14 cellular contexts compared by ENCODE assay signal in genomic region chr3:46699846-46700523, GRCh38. TPM values are rescaled to one million over a fixed set of nuclear protein-coding genes. Genes with fewer than 3 reads are reported as not detected.
DNase-seq lines count a peak whose midpoint lies in the region; ATAC-seq, FAIRE-seq and TF ChIP-seq lines count a peak whose summit lies in the region.
"Had no signal": no experiment of that assay in that cellular context is flagged by ENCODE, and none has a peak within 500 bp of the region (broad histone marks: within the 10 kb centered on the region; RNA-seq: fewer than 3 reads in every experiment).

No MANE protein-coding gene starts in this region.

- H3K27ac ChIP-seq in K562 (ENCODE audit: extremely low read depth, low read depth, low read length) (no peak overlapping the region), layer of hippocampus (ENCODE audit: low read depth, low read length) (peak overlapping the region; percentile 75)
- H3K27ac ChIP-seq: RWPE1 had no signal

- intact Hi-C loops in CD14-positive monocyte (cut with micrococcal nuclease), result loop anchor here in 1 of 2 donors (10.0 kb wide), 2 partner anchors 275 to 625 kb away; partner anchors contain the start of genes CCDC12 and NBEAL2
- intact Hi-C loops in K562 (cut with micrococcal nuclease), result loop anchor here (10.0 kb wide), 2 partner anchors 295 to 675 kb away; no protein-coding TSS in a partner anchor

- H3K27ac Mint-ChIP-seq in CD14-positive monocyte, result peak overlapping the region in 6 of 7 donors; percentile 13 to 85 (median 52)
- H3K27ac Mint-ChIP-seq: activated CD8-positive, alpha-beta T cell treated with anti-CD3 and anti-CD28 coated beads for 36 hours had no signal

- H3K27me3 ChIP-seq in K562 (ENCODE audit: control insufficient read depth in 2 of 2, insufficient read depth in 2 of 2, low read length in 2 of 2), result peaks cover 6 to 35% of the 10 kb centered on the region in 2 experiments
- H3K27me3 ChIP-seq in layer of hippocampus (ENCODE audit: control insufficient read depth, insufficient read depth, low read length), result peaks cover 6% of the 10 kb centered on the region
- H3K27me3 ChIP-seq: breast epithelium had no signal

- ATAC-seq in K562 (no peak), HG03439 (IDR thresholded peaks at IDR 0.05; ENCODE audit: unreplicated experiment) (no peak)
- ATAC-seq: activated CD8-positive, alpha-beta T cell treated with anti-CD3 and anti-CD28 coated beads for 36 hours; left colon had no signal

- H3K4me1 Mint-ChIP-seq in CD14-positive monocyte, result peaks cover 47% of the 10 kb centered on the region

- no peak overlapping the region for H3K9ac ChIP-seq in K562 (ENCODE audit: insufficient read depth in 1 of 2, low read depth in 2 of 2, low read length in 2 of 2)

- no peaks in the 10 kb centered on the region for H3K36me3 ChIP-seq in K562 (ENCODE audit: control insufficient read depth, insufficient read depth, low read length)
- H3K36me3 ChIP-seq: breast epithelium had no signal

- H3K79me2 ChIP-seq in K562 (ENCODE audit: control insufficient read depth, insufficient read depth, low read length), result no peaks in the 10 kb centered on the region

- H3K9me1 ChIP-seq in K562 (ENCODE audit: control insufficient read depth, insufficient read depth, low read length), result no peaks in the 10 kb centered on the region

- POLR2A ChIA-PET in K562 (lab: Yijun Ruan, JAX), result no interaction called here

- BruUV-seq in K562 (replicated peaks; lab: Mats Ljungman, UMichigan), result no TSS peak

- H3K9me3 Mint-ChIP-seq in CD14-positive monocyte, result peaks cover 0 to 4% (median 0%) of the 10 kb centered on the region in 7 donors
- H3K9me3 Mint-ChIP-seq: activated CD8-positive, alpha-beta T cell treated with anti-CD3 and anti-CD28 coated beads for 36 hours had no signal

- TF ChIP-seq CTCF in CD14-positive monocyte (IDR thresholded peaks at IDR 0.05) (no peak), K562 (IDR thresholded peaks at IDR 0.05 in 2 of 3, conservative IDR thresholded peaks at IDR 0.05 in 1 of 3; ENCODE audit: insufficient read depth in 2 of 3, low read depth in 1 of 3, low read length in 3 of 3) (no peak)

- CTCF ChIA-PET in K562 (lab: Yijun Ruan, JAX; ENCODE audit: low intra/inter-chr PET ratio), result no interaction called here

- peaks cover 0 to 6% of the 10 kb centered on the region in 2 donors for H3K36me3 Mint-ChIP-seq in CD14-positive monocyte

- no peak overlapping the region for H3K4me3 ChIP-seq in K562
- H3K4me3 ChIP-seq: breast epithelium had no signal

- in situ Hi-C loops in K562 (cut with MboI), result no loop called here

- no peak for TF ChIP-seq EP300 in K562 (IDR thresholded peaks at IDR 0.05; ENCODE audit: low read length)

- TF ChIP-seq POLR2A in K562 (conservative IDR thresholded peaks at IDR 0.05), result no peak

- TF ChIP-seq RAD21 in K562 (CRISPR knock-in tag; conservative IDR thresholded peaks at IDR 0.05 in 1 of 2, IDR thresholded peaks at IDR 0.05 in 1 of 2), result no peak

- peaks cover 17% of the 10 kb centered on the region for H4K20me1 ChIP-seq in K562 (replicated peaks; ENCODE audit: control insufficient read depth, insufficient read depth, low read length)

- DNase-seq in CD14-positive monocyte (ENCODE audit: low spot score) (peak; percentile 93), K562 (ENCODE audit: extremely low read depth in 1 of 4, low spot score in 3 of 4) (no peak), renal cortical epithelial cell (ENCODE audit: low read depth) (peak; percentile 4), NCI-H1417 treated with DMSO at 0.1 percent for 48 hours (lab: John Stamatoyannopoulos, UW) (no peak), NCI-H510A (lab: John Stamatoyannopoulos, UW) (no peak), HT-29 (ENCODE audit: low spot score) (no peak)
- DNase-seq: activated CD8-positive, alpha-beta T cell treated with anti-CD3 and anti-CD28 coated beads for 36 hours; NCI-H774 had no signal

- 19% methylated on average over 7 of the region's 8 CpGs for WGBS in K562 (ENCODE audit: insufficient coverage, low coverage, missing lambda C conversion rate)

- peak overlapping the region; percentile 4 to 76 for H3K4me3 Mint-ChIP-seq in CD14-positive monocyte
- H3K4me3 Mint-ChIP-seq: activated CD8-positive, alpha-beta T cell treated with anti-CD3 and anti-CD28 coated beads for 36 hours had no signal

- no peak overlapping the region for H2AFZ ChIP-seq in K562 (ENCODE audit: low read depth, low read length)

- H3K4me1 ChIP-seq in K562 (replicated peaks in 1 of 2; ENCODE audit: control insufficient read depth in 2 of 2, insufficient read depth in 2 of 2, low read length in 2 of 2), result peaks cover 0 to 9% of the 10 kb centered on the region in 2 experiments; a peak in 2 of 5 replicates

- H3K9me3 ChIP-seq in K562 (replicated peaks; ENCODE audit: control insufficient read depth, insufficient read depth, low read depth, low read length), result no peaks in the 10 kb centered on the region
- H3K9me3 ChIP-seq: breast epithelium had no signal

- peaks cover 27 to 38% (median 36%) of the 10 kb centered on the region in 3 donors for H3K27me3 Mint-ChIP-seq in CD14-positive monocyte (ENCODE audit: low read depth in 3 of 3)

- H3K4me2 ChIP-seq in K562 (ENCODE audit: insufficient read depth, low read length), result no peak overlapping the region

- FAIRE-seq in K562 (lab: Jason Lieb, UNC), result no peak
- FAIRE-seq: urothelium cell line had no signal

RNA-seq across cellular contexts. Expression of gene TMIE, which starts 1.2 kb away (rescaled TPM):
- polyA plus RNA-seq in CD14-positive monocyte (not detected), K562 (2011; rRNA removed) (not detected in 2 replicates), K562 (2014; fragmentation: Illumina TruSeq; extraction: Trizol) (not detected in 2 replicates), K562 (2014; fragmentation: Nextera tagmentation; extraction: Ambion mirVana) (not detected), K562 (2014; rRNA removed) (not detected in 2 replicates)
- not detected in 2 replicates for total RNA-seq in K562 (2011; cell fraction: chromatin; rRNA removed; ENCODE audit: low replicate concordance)
- total RNA-seq in K562 (2011; cell fraction: nucleolus; rRNA removed), result not detected in 2 replicates
- total RNA-seq in K562 (2011; cell fraction: nucleoplasm; rRNA removed), result not detected in 2 replicates
- total RNA-seq in K562 (2014; rRNA removed) (not detected in 2 replicates), K562 (2014; rRNA removed; fragmentation: Illumina TruSeq; extraction: Trizol) (not detected in 2 replicates), K562 (2015; rRNA removed; fragmentation: Illumina TruSeq; extraction: Trizol) (not detected in 2 replicates), K562 (2021) (not detected in 2 replicates), renal cortical epithelial cell (0.25 and 0.35 TPM in 2 replicates)
- polyA plus RNA-seq in K562 (2011; cell fraction: cytosol; rRNA removed), result not detected in 2 replicates
- polyA plus RNA-seq in K562 (2011; cell fraction: nucleus; rRNA removed), result not detected in 2 replicates
- polyA plus RNA-seq in K562 (2012), result 0.50 TPM in 1 of 2 replicates, not detected in the other
- polyA minus RNA-seq in K562 (2011; rRNA and poly(A)+ RNA removed), result not detected in 2 replicates
- polyA minus RNA-seq in K562 (2011; cell fraction: cytosol; rRNA and poly(A)+ RNA removed), result not detected in 2 replicates
- polyA minus RNA-seq in K562 (2011; cell fraction: nucleus; rRNA and poly(A)+ RNA removed), result not detected in 2 replicates
- total RNA-seq in HT-29 (2014; rRNA removed; shearing (Covaris generic)), result 0.16 and 0.18 TPM in 2 replicates
- total RNA-seq: breast epithelium had no signal

RNA-seq across cellular contexts. Expression of gene ALS2CL, which starts 6.5 kb away (rescaled TPM):
- polyA plus RNA-seq in CD14-positive monocyte (under 1 TPM; 0.38 to 0.55 TPM), K562 (2011; rRNA removed) (0.03 and 0.18 TPM in 2 replicates), K562 (2014; fragmentation: Illumina TruSeq; extraction: Trizol) (0.07 TPM in 1 of 2 replicates, not detected in the other), K562 (2014; fragmentation: Nextera tagmentation; extraction: Ambion mirVana) (not detected), K562 (2014; rRNA removed) (0.05 and 0.09 TPM in 2 replicates)
- 1.1 and 1.4 TPM in 2 replicates for total RNA-seq in K562 (2011; cell fraction: chromatin; rRNA removed; ENCODE audit: low replicate concordance)
- 0.66 and 0.83 TPM in 2 replicates for total RNA-seq in K562 (2011; cell fraction: nucleolus; rRNA removed)
- 0.51 and 0.61 TPM in 2 replicates for total RNA-seq in K562 (2011; cell fraction: nucleoplasm; rRNA removed)
- total RNA-seq in K562 (2014; rRNA removed) (0.05 TPM in 1 of 2 replicates, not detected in the other), K562 (2014; rRNA removed; fragmentation: Illumina TruSeq; extraction: Trizol) (0.04 TPM in 1 of 2 replicates, not detected in the other), K562 (2015; rRNA removed; fragmentation: Illumina TruSeq; extraction: Trizol) (not detected in 2 replicates), K562 (2021) (0.13 TPM in 2 replicates), renal cortical epithelial cell (19.0 and 24.8 TPM in 2 replicates)
- 0.03 TPM in 1 of 2 replicates, not detected in the other for polyA plus RNA-seq in K562 (2011; cell fraction: cytosol; rRNA removed)
- polyA plus RNA-seq in K562 (2011; cell fraction: nucleus; rRNA removed), result 0.46 and 0.61 TPM in 2 replicates
- 0.05 and 1.0 TPM in 2 replicates for polyA plus RNA-seq in K562 (2012)
- 0.06 TPM in 1 of 2 replicates, not detected in the other for polyA minus RNA-seq in K562 (2011; rRNA and poly(A)+ RNA removed)
- polyA minus RNA-seq in K562 (2011; cell fraction: cytosol; rRNA and poly(A)+ RNA removed), result 0.19 TPM in 1 of 2 replicates, not detected in the other
- 0.22 and 0.54 TPM in 2 replicates for polyA minus RNA-seq in K562 (2011; cell fraction: nucleus; rRNA and poly(A)+ RNA removed)
- total RNA-seq in HT-29 (2014; rRNA removed; shearing (Covaris generic)), result 13.2 and 14.9 TPM in 2 replicates

RNA-seq across cellular contexts. Expression of gene PRSS50, which starts 17.7 kb away (rescaled TPM):
- polyA plus RNA-seq in CD14-positive monocyte (not detected), K562 (2011; rRNA removed) (not detected in 2 replicates), K562 (2014; fragmentation: Illumina TruSeq; extraction: Trizol) (not detected in 2 replicates), K562 (2014; fragmentation: Nextera tagmentation; extraction: Ambion mirVana) (under 1 TPM in 1 of 2 experiments, not detected in 1; 0.01 TPM), K562 (2014; rRNA removed) (not detected in 2 replicates)
- total RNA-seq in K562 (2011; cell fraction: chromatin; rRNA removed; ENCODE audit: low replicate concordance), result not detected in 2 replicates
- 0.17 TPM in 1 of 2 replicates, not detected in the other for total RNA-seq in K562 (2011; cell fraction: nucleolus; rRNA removed)
- not detected in 2 replicates for total RNA-seq in K562 (2011; cell fraction: nucleoplasm; rRNA removed)
- total RNA-seq in K562 (2014; rRNA removed) (not detected in 2 replicates), K562 (2014; rRNA removed; fragmentation: Illumina TruSeq; extraction: Trizol) (not detected in 2 replicates), K562 (2015; rRNA removed; fragmentation: Illumina TruSeq; extraction: Trizol) (not detected in 2 replicates), K562 (2021) (not detected in 2 replicates), renal cortical epithelial cell (0.17 TPM in 1 of 2 replicates, not detected in the other)
- not detected in 2 replicates for polyA plus RNA-seq in K562 (2011; cell fraction: cytosol; rRNA removed)
- 0.07 TPM in 1 of 2 replicates, not detected in the other for polyA plus RNA-seq in K562 (2011; cell fraction: nucleus; rRNA removed)
- polyA plus RNA-seq in K562 (2012), result 0.03 TPM in 1 of 2 replicates, not detected in the other
- polyA minus RNA-seq in K562 (2011; rRNA and poly(A)+ RNA removed), result not detected in 2 replicates
- not detected in 2 replicates for polyA minus RNA-seq in K562 (2011; cell fraction: cytosol; rRNA and poly(A)+ RNA removed)
- polyA minus RNA-seq in K562 (2011; cell fraction: nucleus; rRNA and poly(A)+ RNA removed), result not detected in 2 replicates
- total RNA-seq in HT-29 (2014; rRNA removed; shearing (Covaris generic)), result not detected in 2 replicates
- total RNA-seq: activated CD8-positive, alpha-beta T cell treated with anti-CD3 and anti-CD28 coated beads for 36 hours; left colon had no signal

Comparison
In these comparisons a context has a peak if more than half of its experiments do, and no peak if none do; other contexts are left out.
1. DNase-seq: peak in CD14-positive monocyte (single experiment) and renal cortical epithelial cell (single experiment); none in K562 (0 of 4), NCI-H1417 treated with DMSO at 0.1 percent for 48 hours (single experiment), NCI-H510A (single experiment) and HT-29 (single experiment).